8 cellular contexts compared by ENCODE assay signal in the genomic region with DNA sequence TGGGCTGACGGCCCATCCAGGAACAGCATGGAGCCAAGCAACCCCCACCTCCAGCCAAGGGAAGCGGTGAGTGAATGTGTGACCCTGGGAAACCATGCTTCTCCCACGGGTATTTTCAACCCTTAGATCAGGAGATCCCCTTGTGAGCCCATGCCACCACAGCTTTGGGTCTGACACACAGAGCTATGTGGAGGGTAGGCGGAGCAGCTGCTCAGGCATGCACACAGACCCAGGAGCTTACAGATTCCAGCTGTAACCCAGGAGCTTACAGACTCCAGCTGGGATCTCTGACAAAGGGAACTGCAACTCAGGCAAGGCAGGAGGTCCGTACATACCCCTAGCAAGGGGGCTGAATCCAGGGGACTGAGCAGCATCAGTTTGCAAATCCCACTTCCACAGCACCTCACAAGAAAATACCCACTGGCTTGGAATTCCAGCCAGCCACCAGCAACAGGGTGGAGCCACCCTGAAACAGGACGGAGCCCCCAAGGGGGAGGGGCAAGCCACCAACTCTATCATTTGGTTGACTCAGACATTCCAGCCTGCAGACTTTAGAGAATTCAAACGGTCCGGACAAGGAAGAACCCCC. TPM values are rescaled to one million over a fixed set of nuclear protein-coding genes. Genes with fewer than 3 reads are reported as not detected.
A peak's percentile ranks its signal among the peaks of the same experiment; 100 is the strongest.
DNase-seq lines count a peak whose midpoint lies in the region; ATAC-seq and TF ChIP-seq lines count a peak whose summit lies in the region.

No MANE protein-coding gene starts in this region.

- no peak for TF ChIP-seq EP300 in SK-N-SH (IDR thresholded peaks at IDR 0.05; ENCODE audit: borderline replicate concordance in 1 of 2, low read depth in 1 of 2, low read length in 1 of 2)

- H3K9ac ChIP-seq in SK-N-SH (no peak overlapping the region), iPS-18a (ENCODE audit: low read length) (no peak overlapping the region)

- H3K4me2 ChIP-seq in SK-N-SH: 0 out of 2 replicates have a peak overlapping the region, but pooled peaks have one; percentile 49

- H3K27me3 ChIP-seq in SK-N-SH (ENCODE audit: insufficient read depth) (no peaks in the 10 kb centered on the region), SJSA1 (replicated peaks) (no peaks in the 10 kb centered on the region), iPS-18a (ENCODE audit: control insufficient read depth, insufficient read depth, low read length) (no peaks in the 10 kb centered on the region), upper lobe of right lung (no peaks in the 10 kb centered on the region)

- H3K4me3 Mint-ChIP-seq in natural killer cell: no peak overlapping the region

- H3F3A ChIP-seq in SK-N-SH (replicated peaks; ENCODE audit: insufficient read depth): no peaks in the 10 kb centered on the region

- intact Hi-C loops in upper lobe of right lung (cut with DNase I) (no loop called here), Right ventricle myocardium superior (cut with DNase I) (no loop called here), natural killer cell (cut with micrococcal nuclease) (no loop called here)

- no peaks in the 10 kb centered on the region for H3K36me3 Mint-ChIP-seq in natural killer cell

- H3K27ac ChIP-seq in SK-N-SH (ENCODE audit: low read depth in 2 of 2, low read length in 1 of 2) (no peak overlapping the region), SJSA1 (peak overlapping the region; percentile 62), iPS-18a (ENCODE audit: low read length) (peak overlapping the region; percentile 44), upper lobe of right lung (no peak overlapping the region)

- no peak overlapping the region for H2AFZ ChIP-seq in SK-N-SH (ENCODE audit: low read depth)

- no peak for ATAC-seq in SK-N-SH treated with all-trans-retinoic acid at 6 μM for 48 hours
- ATAC-seq in upper lobe of right lung: peak; percentile 67
- no peak for ATAC-seq in Right ventricle myocardium superior (ENCODE audit: poor library complexity)
- no peak for ATAC-seq in natural killer cell

- POLR2A ChIA-PET in SK-N-SH (lab: Yijun Ruan, JAX): no interaction called here

- DNase-seq in SK-N-SH (no peak), SJSA1 (ENCODE audit: low read depth in 1 of 2, low spot score in 2 of 2) (peak; percentile 63 to 66), upper lobe of right lung (no peak), Right ventricle myocardium superior (no peak), natural killer cell (no peak), T-helper 2 cell (no peak)

- H4K20me1 ChIP-seq in SK-N-SH (ENCODE audit: insufficient read depth): no peaks in the 10 kb centered on the region

- H3K9me3 Mint-ChIP-seq in natural killer cell: no peaks in the 10 kb centered on the region

- no peak overlapping the region for H3K27ac Mint-ChIP-seq in natural killer cell

- H3K27me3 Mint-ChIP-seq in natural killer cell (ENCODE audit: low read depth in 2 of 2): peaks cover 19 to 24% of the 10 kb centered on the region in 2 donors

- H3K4me1 Mint-ChIP-seq in natural killer cell: no peaks in the 10 kb centered on the region

- TF ChIP-seq RAD21 in SK-N-SH (IDR thresholded peaks at IDR 0.05; ENCODE audit: low read length): no peak

- WGBS in SK-N-SH (ENCODE audit: low lambda C conversion rate): 23% methylated on average over 8 of the region's 8 CpGs

- H3K36me3 ChIP-seq in SK-N-SH (replicated peaks in 1 of 2; ENCODE audit: control insufficient read depth in 1 of 2, insufficient read depth in 2 of 2, low read length in 1 of 2) (no peaks in the 10 kb centered on the region), SJSA1 (no peaks in the 10 kb centered on the region), iPS-18a (ENCODE audit: control insufficient read depth, low read depth, low read length) (no peaks in the 10 kb centered on the region), upper lobe of right lung (no peaks in the 10 kb centered on the region)

- no peaks in the 10 kb centered on the region for H3K79me2 ChIP-seq in SK-N-SH (ENCODE audit: insufficient read depth)

- no peak overlapping the region for H3K4me3 ChIP-seq in SK-N-SH (ENCODE audit: low read depth in 2 of 2, low read length in 1 of 2)
- peak overlapping the region; percentile 27 for H3K4me3 ChIP-seq in SJSA1
- H3K4me3 ChIP-seq in iPS-18a (ENCODE audit: low read length): peak overlapping the region; percentile 32
- H3K4me3 ChIP-seq in upper lobe of right lung: no peak overlapping the region

- H3K4me1 ChIP-seq in SK-N-SH (ENCODE audit: control insufficient read depth in 1 of 2, insufficient read depth in 2 of 2, low read depth in 1 of 2, low read length in 1 of 2) (no peaks in the 10 kb centered on the region), SJSA1 (replicated peaks) (peaks cover 12% of the 10 kb centered on the region), iPS-18a (ENCODE audit: control insufficient read depth, low read depth, low read length) (peaks cover 21% of the 10 kb centered on the region), upper lobe of right lung (no peaks in the 10 kb centered on the region)

- CTCF ChIA-PET in SK-N-SH (lab: Yijun Ruan, JAX): no interaction called here

- H3K9me2 ChIP-seq in SK-N-SH: no peaks in the 10 kb centered on the region

- no peak for TF ChIP-seq CTCF in SK-N-SH (IDR thresholded peaks at IDR 0.05)
- TF ChIP-seq CTCF in upper lobe of right lung (IDR thresholded peaks at IDR 0.05): no peak
- no peak for TF ChIP-seq CTCF in natural killer cell (IDR thresholded peaks at IDR 0.05)

- H3K9me3 ChIP-seq in SK-N-SH (no peaks in the 10 kb centered on the region), SJSA1 (replicated peaks) (no peaks in the 10 kb centered on the region), iPS-18a (ENCODE audit: control insufficient read depth, low read depth, low read length) (no peaks in the 10 kb centered on the region), upper lobe of right lung (no peaks in the 10 kb centered on the region)

TF ChIP-seq in SK-N-SH, 30 proteins besides CTCF, POLR2A, EP300 and RAD21:
- TF ChIP-seq JUND (IDR thresholded peaks at IDR 0.05) (no peak), RXRA (IDR thresholded peaks at IDR 0.05; ENCODE audit: borderline replicate concordance, low read depth) (no peak)

TF ChIP-seq in SK-N-SH treated with all-trans-retinoic acid at 6 μM for 48 hours, 23 proteins besides CTCF, POLR2A, EP300 and RAD21:
- no peak for TF ChIP-seq ZFP30 (CRISPR knock-in tag; IDR thresholded peaks at IDR 0.05)
- TF ChIP-seq ARNTL (CRISPR knock-in tag; IDR thresholded peaks at IDR 0.05; ENCODE audit: borderline replicate concordance, low read depth): no peak
- TF ChIP-seq POU6F1 (CRISPR knock-in tag; IDR thresholded peaks at IDR 0.05; ENCODE audit: borderline replicate concordance, low read depth): no peak
- TF ChIP-seq ESRRG (CRISPR knock-in tag; IDR thresholded peaks at IDR 0.05): no peak

RNA-seq across cellular contexts. Expression of gene RFXAP, which starts 40.8 kb away (rescaled TPM):
- polyA plus RNA-seq in SK-N-SH (2012; rRNA removed): 4.1 and 5.0 TPM in 2 replicates
- 4.9 and 5.8 TPM in 2 replicates for polyA plus RNA-seq in SK-N-SH (2012; cell fraction: cytosol; rRNA removed)
- 6.7 and 9.5 TPM in 2 replicates for polyA plus RNA-seq in SK-N-SH (2012; cell fraction: nucleus; rRNA removed)
- 0.47 and 1.2 TPM in 2 replicates for total RNA-seq in SJSA1 (2014; rRNA removed; shearing (Covaris generic))
- 5.3 TPM for total RNA-seq in upper lobe of right lung
- 1.7 TPM for total RNA-seq in Right ventricle myocardium superior
- 10 to 100 TPM in 2 of 3 donors, 1 to 10 TPM in 1; 6.0 to 13.3 (median 11.3) TPM for total RNA-seq in natural killer cell

Comparison
In these comparisons a context has a peak if more than half of its experiments do, and no peak if none do; other contexts are left out.
1. DNase-seq: peak in SJSA1 (2 of 2); none in SK-N-SH (single experiment), upper lobe of right lung (single experiment), Right ventricle myocardium superior (single experiment), natural killer cell (single experiment) and T-helper 2 cell (0 of 5).
2. H3K27ac ChIP-seq: peak in SJSA1 (single experiment) and iPS-18a (single experiment); none in SK-N-SH (0 of 2) and upper lobe of right lung (single experiment).
3. H3K4me3 ChIP-seq: peak in SJSA1 (single experiment) and iPS-18a (single experiment); none in SK-N-SH (0 of 2) and upper lobe of right lung (single experiment).